Comparison of ENCODE assay signal across 16 cellular contexts in the genomic region with DNA sequence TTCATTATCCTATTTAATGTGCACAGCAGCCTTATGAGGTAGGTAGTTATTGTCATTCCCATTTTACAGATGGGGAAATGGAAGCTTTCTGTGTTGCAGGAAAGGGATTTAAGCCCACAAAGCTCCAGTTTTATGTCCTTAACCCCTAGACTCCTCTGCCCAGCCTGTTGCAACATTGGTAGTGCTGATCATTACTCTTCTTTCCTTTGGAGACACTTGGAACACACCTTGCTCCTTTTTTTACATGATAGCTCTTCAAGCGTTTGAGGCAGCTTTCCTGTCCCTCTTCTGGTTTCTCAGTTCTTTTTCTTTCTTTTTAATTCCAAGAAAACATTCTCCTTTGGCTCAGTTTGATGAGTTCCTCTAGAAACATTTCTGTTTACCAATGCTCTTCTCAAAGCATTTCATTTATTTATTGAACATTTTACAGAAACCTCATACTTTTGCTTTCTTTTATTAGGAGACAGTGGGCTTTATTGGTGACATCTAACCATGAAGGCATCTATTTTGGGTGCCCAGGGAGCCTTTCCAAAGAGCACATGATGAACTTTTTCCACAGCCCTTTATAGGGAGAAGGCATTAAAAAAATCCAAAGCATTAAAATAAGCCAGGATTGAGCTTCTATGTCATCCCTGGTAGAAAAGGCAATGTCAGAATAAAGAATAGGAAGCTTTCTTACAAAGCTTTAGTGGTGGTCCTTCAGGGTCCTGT.
"Had no signal": no experiment of that assay in that cellular context is flagged by ENCODE, and none has a peak within 500 bp of the region (broad histone marks: within the 10 kb centered on the region; RNA-seq: fewer than 3 reads in every experiment).

No MANE protein-coding gene starts in this region.

- H3K36me3 Mint-ChIP-seq: activated naive CD8-positive, alpha-beta T cell treated with anti-CD3 and anti-CD28 coated beads, Interleukin-2, amount 10 ng/mL, durations not matched to agents 7 days and 5 days; naive thymus-derived CD4-positive, alpha-beta T cell; stimulated activated naive B cell treated with anti-CD40 and anti-IgM and Interleukin-4, amounts not matched to agents 10 μg/mL and 1 μg/mL and 100 μg/mL, for 72 hours had no signal

- H3K9me3 Mint-ChIP-seq: activated CD8-positive, alpha-beta T cell treated with anti-CD3 and anti-CD28 coated beads for 36 hours; activated naive CD8-positive, alpha-beta T cell treated with anti-CD3 and anti-CD28 coated beads, Interleukin-2, amount 10 ng/mL, durations not matched to agents 7 days and 5 days; stimulated activated naive B cell treated with anti-CD40 and anti-IgM and Interleukin-4, amounts not matched to agents 10 μg/mL and 1 μg/mL and 100 μg/mL, for 72 hours had no signal

- H3K4me3 Mint-ChIP-seq: activated CD8-positive, alpha-beta T cell treated with anti-CD3 and anti-CD28 coated beads for 36 hours; activated naive CD8-positive, alpha-beta T cell treated with anti-CD3 and anti-CD28 coated beads, Interleukin-2, amount 10 ng/mL, durations not matched to agents 7 days and 5 days; activated T-cell treated with anti-CD3 and anti-CD28 coated beads, Interleukin-2, amount 50 U/mL, for 72 hours; naive thymus-derived CD4-positive, alpha-beta T cell; stimulated activated naive B cell treated with anti-CD40 and anti-IgM and Interleukin-4, amounts not matched to agents 10 μg/mL and 1 μg/mL and 100 μg/mL, for 72 hours had no signal

- H3K4me1 ChIP-seq: ascending aorta, prostate gland, right lobe of liver had no signal

- ATAC-seq: activated CD8-positive, alpha-beta T cell treated with anti-CD3 and anti-CD28 coated beads for 36 hours; activated T-cell treated with anti-CD3 and anti-CD28 coated beads, Interleukin-2, amount 50 U/mL, for 72 hours; heart left ventricle; lower lobe of right lung; naive thymus-derived CD4-positive, alpha-beta T cell; right lobe of liver; stimulated activated naive B cell treated with anti-CD40 and anti-IgM and Interleukin-4, amounts not matched to agents 10 μg/mL and 1 μg/mL and 100 μg/mL, for 72 hours had no signal

- H3K27me3 ChIP-seq: ascending aorta, heart left ventricle, right lobe of liver, transverse colon had no signal

- H3K4me1 Mint-ChIP-seq: activated naive CD8-positive, alpha-beta T cell treated with anti-CD3 and anti-CD28 coated beads, Interleukin-2, amount 10 ng/mL, durations not matched to agents 7 days and 5 days; naive thymus-derived CD4-positive, alpha-beta T cell; stimulated activated naive B cell treated with anti-CD40 and anti-IgM and Interleukin-4, amounts not matched to agents 10 μg/mL and 1 μg/mL and 100 μg/mL, for 72 hours had no signal

- H3K4me3 ChIP-seq: ascending aorta, heart left ventricle, lower lobe of right lung, prostate gland, right lobe of liver, transverse colon had no signal

- DNase-seq: activated CD8-positive, alpha-beta memory T cell treated with anti-CD3 and anti-CD28 coated beads, Interleukin-2, amount 50 U/mL, for 4 hours; activated CD8-positive, alpha-beta T cell treated with anti-CD3 and anti-CD28 coated beads for 36 hours; activated gamma-delta T cell treated with Interleukin-2 at 50 U/mL for 16 hours; activated naive CD8-positive, alpha-beta T cell treated with anti-CD3 and anti-CD28 coated beads, Interleukin-2, amount 10 ng/mL, durations not matched to agents 7 days and 5 days; activated T-cell treated with anti-CD3 and anti-CD28 coated beads, Interleukin-2, amount 50 U/mL, for 72 hours; heart left ventricle; lower lobe of right lung; naive thymus-derived CD4-positive, alpha-beta T cell; nucleus accumbens; right lobe of liver; stimulated activated CD4-positive, alpha-beta T cell treated with anti-CD3 and anti-CD28 coated beads, Interleukin-2, amount 100 ng/mL, for 24 hours; stimulated activated naive B cell treated with anti-CD40 and anti-IgM and Interleukin-4, amounts not matched to agents 10 μg/mL and 1 μg/mL and 100 μg/mL, for 72 hours; T1000; transverse colon had no signal

- H3K9me3 ChIP-seq: ascending aorta, heart left ventricle, lower lobe of right lung, prostate gland, right lobe of liver, transverse colon had no signal

- H3K36me3 ChIP-seq: ascending aorta, heart left ventricle, lower lobe of right lung, prostate gland, right lobe of liver, transverse colon had no signal

- H3K27me3 Mint-ChIP-seq: activated CD8-positive, alpha-beta T cell treated with anti-CD3 and anti-CD28 coated beads for 36 hours; stimulated activated naive B cell treated with anti-CD40 and anti-IgM and Interleukin-4, amounts not matched to agents 10 μg/mL and 1 μg/mL and 100 μg/mL, for 72 hours had no signal

- H3K27ac ChIP-seq: ascending aorta, heart left ventricle, lower lobe of right lung, prostate gland, right lobe of liver, transverse colon had no signal

- H3K27ac Mint-ChIP-seq: activated CD8-positive, alpha-beta T cell treated with anti-CD3 and anti-CD28 coated beads for 36 hours; activated naive CD8-positive, alpha-beta T cell treated with anti-CD3 and anti-CD28 coated beads, Interleukin-2, amount 10 ng/mL, durations not matched to agents 7 days and 5 days; activated T-cell treated with anti-CD3 and anti-CD28 coated beads, Interleukin-2, amount 50 U/mL, for 72 hours; naive thymus-derived CD4-positive, alpha-beta T cell; stimulated activated naive B cell treated with anti-CD40 and anti-IgM and Interleukin-4, amounts not matched to agents 10 μg/mL and 1 μg/mL and 100 μg/mL, for 72 hours had no signal
